Comparison of ENCODE assay signal across 1 cellular context in the genomic region with DNA sequence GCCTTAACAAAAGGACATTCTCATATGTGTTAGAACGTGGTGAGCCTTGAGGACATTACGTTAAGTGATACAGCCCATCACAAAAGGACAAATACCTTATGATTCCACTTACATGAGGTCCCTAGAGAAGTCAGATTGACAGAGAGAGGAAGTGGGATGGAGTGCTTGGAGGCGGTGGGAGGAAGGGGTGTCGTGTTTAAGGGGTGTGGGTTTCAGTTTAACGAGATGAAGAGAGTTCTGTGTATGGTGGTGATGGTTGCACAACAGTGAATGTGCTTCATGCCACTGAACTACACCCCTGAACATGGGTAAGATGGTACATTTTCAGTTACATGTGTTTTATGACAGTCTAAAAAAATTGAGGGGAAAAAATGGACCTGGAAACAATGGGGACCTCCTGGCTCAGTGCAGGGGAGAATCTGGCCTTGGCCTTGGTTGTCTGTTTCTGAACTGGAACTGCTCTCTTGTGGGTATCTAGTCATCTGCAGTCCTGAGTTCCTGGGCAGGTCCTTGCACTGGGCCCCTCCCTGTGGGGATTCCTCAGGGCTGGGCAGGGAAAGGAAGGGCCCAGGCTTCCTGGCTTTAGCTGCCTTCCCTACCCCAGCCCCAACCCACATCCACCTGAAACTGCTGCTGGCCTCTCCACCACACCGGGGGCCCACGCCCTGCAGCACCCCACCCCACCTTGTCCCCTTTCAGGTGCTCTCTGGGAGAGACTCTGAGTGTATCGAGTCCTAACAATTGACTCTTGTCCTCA.
TF ChIP-seq lines count a peak whose summit lies in the region.

No MANE protein-coding gene starts in this region.

TF ChIP-seq in SK-N-SH, 30 proteins besides CTCF, POLR2A, EP300 and RAD21 (continued from another document):
- TF ChIP-seq REST (IDR thresholded peaks at IDR 0.05; ENCODE audit: low read depth, low read length): no peak
- TF ChIP-seq POLR2AphosphoS5 (IDR thresholded peaks at IDR 0.05; ENCODE audit: low read depth, low read length): no peak
- TF ChIP-seq SIN3A (IDR thresholded peaks at IDR 0.05; ENCODE audit: borderline replicate concordance, low read depth, low read length): no peak
- TF ChIP-seq MXI1 (IDR thresholded peaks at IDR 0.05; ENCODE audit: low read depth, low read length): no peak
- no peak for TF ChIP-seq MEF2A (IDR thresholded peaks at IDR 0.05; ENCODE audit: borderline replicate concordance, low read depth)
- TF ChIP-seq MAX (IDR thresholded peaks at IDR 0.05; ENCODE audit: low read depth): no peak
- TF ChIP-seq GATA2 (CRISPR knock-in tag; IDR thresholded peaks at IDR 0.05): no peak
- no peak for TF ChIP-seq NRF1 (IDR thresholded peaks at IDR 0.05; ENCODE audit: low read depth, low read length)
- no peak for TF ChIP-seq TAF1 (IDR thresholded peaks at IDR 0.05; ENCODE audit: borderline replicate concordance, low read depth, low read length)
- no peak for TF ChIP-seq FOSL2 (IDR thresholded peaks at IDR 0.05; ENCODE audit: borderline replicate concordance, low read depth)
- no peak for TF ChIP-seq NFIC (IDR thresholded peaks at IDR 0.05; ENCODE audit: borderline replicate concordance)
